1 cellular context compared by ENCODE assay signal in genomic region chr11:43825217-43825816, GRCh38.
TF ChIP-seq lines count a peak whose summit lies in the region.

No MANE protein-coding gene starts in this region.

TF ChIP-seq in K562, 482 proteins besides CTCF, POLR2A, EP300 and RAD21 (continued from another document):
- TF ChIP-seq DEAF1 (CRISPR knock-in tag; IDR thresholded peaks at IDR 0.05) = peak; percentile 27; the same call in 1 of the 2 replicates
